In genomic region chr1:212413902-212414327, GRCh38 we compare ENCODE assay signal across 8 cellular contexts. TPM values are rescaled to one million over a fixed set of nuclear protein-coding genes. Genes with fewer than 3 reads are reported as not detected.
DNase-seq lines count a peak whose midpoint lies in the region; ATAC-seq lines count a peak whose summit lies in the region.

No MANE protein-coding gene starts in this region.

- H3K9me3 ChIP-seq in iPS DF 6.9 (ENCODE audit: control insufficient read depth, insufficient read depth, low read length) = no peaks in the 10 kb centered on the region

- H3K27ac ChIP-seq in iPS DF 6.9 (ENCODE audit: low read length) = no peak overlapping the region

- POLR2A ChIA-PET in activated CD8-positive, alpha-beta T cell treated with anti-CD3 and anti-CD28 coated beads, Interleukin-2, amount 10 ng/mL, durations not matched to agents 7 days and 5 days (lab: Charles Lee) = no interaction called here

- peak overlapping the region; percentile 99 for H3K4me3 Mint-ChIP-seq in T-helper 1 cell treated with Interleukin-12 subunit alpha and Interleukin-12 subunit beta and Interleukin-4 antibody, amounts not matched to agents 30 μg/mL and 1 μg/mL, for 36 hours
- peak overlapping the region; percentile 98 for H3K4me3 Mint-ChIP-seq in activated CD8-positive, alpha-beta T cell treated with anti-CD3 and anti-CD28 coated beads, Interleukin-2, amount 10 ng/mL, durations not matched to agents 7 days and 5 days

- no peaks in the 10 kb centered on the region for H3K27me3 ChIP-seq in iPS DF 6.9 (ENCODE audit: control insufficient read depth, insufficient read depth, low read length)

- peak overlapping the region; percentile 56 for H3K27ac Mint-ChIP-seq in T-helper 1 cell treated with Interleukin-12 subunit alpha and Interleukin-12 subunit beta and Interleukin-4 antibody, amounts not matched to agents 30 μg/mL and 1 μg/mL, for 36 hours
- peak overlapping the region; percentile 94 for H3K27ac Mint-ChIP-seq in activated CD8-positive, alpha-beta T cell treated with anti-CD3 and anti-CD28 coated beads, Interleukin-2, amount 10 ng/mL, durations not matched to agents 7 days and 5 days

- H3K9me3 Mint-ChIP-seq in T-helper 1 cell treated with Interleukin-12 subunit alpha and Interleukin-12 subunit beta and Interleukin-4 antibody, amounts not matched to agents 30 μg/mL and 1 μg/mL, for 36 hours = no peaks in the 10 kb centered on the region
- no peaks in the 10 kb centered on the region for H3K9me3 Mint-ChIP-seq in activated CD8-positive, alpha-beta T cell treated with anti-CD3 and anti-CD28 coated beads, Interleukin-2, amount 10 ng/mL, durations not matched to agents 7 days and 5 days (ENCODE audit: insufficient read depth)

- CTCF ChIA-PET in activated CD8-positive, alpha-beta T cell treated with anti-CD3 and anti-CD28 coated beads, Interleukin-2, amount 10 ng/mL, durations not matched to agents 7 days and 5 days (lab: Charles Lee) = interaction anchor here (3.2 kb wide), 1 partner anchor 42 kb away, joined by 19 read pairs; no protein-coding TSS in a partner anchor

- H3K4me3 ChIP-seq in iPS DF 6.9 (ENCODE audit: low read length) (peak overlapping the region; percentile 84; the same call in 1 of the 2 replicates), skeletal muscle cell (ENCODE audit: low read depth, low read length) (peak overlapping the region; percentile 75)

- peaks cover 18% of the 10 kb centered on the region for H3K36me3 ChIP-seq in iPS DF 6.9 (ENCODE audit: control insufficient read depth, insufficient read depth, low read length)

- H3K36me3 Mint-ChIP-seq in T-helper 1 cell treated with Interleukin-12 subunit alpha and Interleukin-12 subunit beta and Interleukin-4 antibody, amounts not matched to agents 30 μg/mL and 1 μg/mL, for 36 hours (ENCODE audit: low read depth) = peaks cover 28% of the 10 kb centered on the region
- peaks cover 38% of the 10 kb centered on the region for H3K36me3 Mint-ChIP-seq in activated CD8-positive, alpha-beta T cell treated with anti-CD3 and anti-CD28 coated beads, Interleukin-2, amount 10 ng/mL, durations not matched to agents 7 days and 5 days (ENCODE audit: low read depth)

- ATAC-seq in HG02943 (IDR thresholded peaks at IDR 0.05; ENCODE audit: low read depth, unreplicated experiment) = peak; percentile 6
- peak; percentile 37 for ATAC-seq in activated CD8-positive, alpha-beta T cell treated with anti-CD3 and anti-CD28 coated beads, Interleukin-2, amount 10 ng/mL, durations not matched to agents 7 days and 5 days
- no peak for ATAC-seq in HG03457 (IDR thresholded peaks at IDR 0.05; ENCODE audit: unreplicated experiment)

- peaks cover 6% of the 10 kb centered on the region; the same call in 1 of the 2 replicates for H3K4me1 ChIP-seq in iPS DF 6.9 (ENCODE audit: control insufficient read depth, insufficient read depth, low read length)

- no peaks in the 10 kb centered on the region for H3K27me3 Mint-ChIP-seq in T-helper 1 cell treated with Interleukin-12 subunit alpha and Interleukin-12 subunit beta and Interleukin-4 antibody, amounts not matched to agents 30 μg/mL and 1 μg/mL, for 36 hours (ENCODE audit: low read depth)
- H3K27me3 Mint-ChIP-seq in activated CD8-positive, alpha-beta T cell treated with anti-CD3 and anti-CD28 coated beads, Interleukin-2, amount 10 ng/mL, durations not matched to agents 7 days and 5 days (ENCODE audit: low read depth) = no peaks in the 10 kb centered on the region

- peaks cover 26% of the 10 kb centered on the region for H3K4me1 Mint-ChIP-seq in T-helper 1 cell treated with Interleukin-12 subunit alpha and Interleukin-12 subunit beta and Interleukin-4 antibody, amounts not matched to agents 30 μg/mL and 1 μg/mL, for 36 hours (ENCODE audit: low read depth)
- H3K4me1 Mint-ChIP-seq in activated CD8-positive, alpha-beta T cell treated with anti-CD3 and anti-CD28 coated beads, Interleukin-2, amount 10 ng/mL, durations not matched to agents 7 days and 5 days (ENCODE audit: low read depth) = peaks cover 36% of the 10 kb centered on the region

- WGBS in iPS DF 6.9 (ENCODE audit: insufficient coverage, insufficient read length) = no CpG with 5 or more reads among the region's 21 CpGs

- DNase-seq in T-helper 1 cell (no peak), iPS DF 6.9 (ENCODE audit: low read depth, low spot score) (no peak), skeletal muscle cell (ENCODE audit: low read depth) (no peak), SW480 (ENCODE audit: low spot score) (no peak)
- no peak for DNase-seq in activated CD8-positive, alpha-beta T cell treated with anti-CD3 and anti-CD28 coated beads, Interleukin-2, amount 10 ng/mL, durations not matched to agents 7 days and 5 days

RNA-seq across cellular contexts. Expression of gene PACC1, which starts 0.8 kb away (rescaled TPM):
- total RNA-seq in activated CD8-positive, alpha-beta T cell treated with anti-CD3 and anti-CD28 coated beads, Interleukin-2, amount 10 ng/mL, durations not matched to agents 7 days and 5 days = 10 to 100 TPM in 1 of 2 experiments, 1 to 10 TPM in 1; 10.0 to 13.2 TPM

RNA-seq across cellular contexts. Expression of gene NENF, which starts 18.8 kb away (rescaled TPM):
- 10 to 100 TPM; 29.2 to 29.3 TPM for total RNA-seq in activated CD8-positive, alpha-beta T cell treated with anti-CD3 and anti-CD28 coated beads, Interleukin-2, amount 10 ng/mL, durations not matched to agents 7 days and 5 days
